8 cellular contexts compared by ENCODE assay signal in the genomic region with DNA sequence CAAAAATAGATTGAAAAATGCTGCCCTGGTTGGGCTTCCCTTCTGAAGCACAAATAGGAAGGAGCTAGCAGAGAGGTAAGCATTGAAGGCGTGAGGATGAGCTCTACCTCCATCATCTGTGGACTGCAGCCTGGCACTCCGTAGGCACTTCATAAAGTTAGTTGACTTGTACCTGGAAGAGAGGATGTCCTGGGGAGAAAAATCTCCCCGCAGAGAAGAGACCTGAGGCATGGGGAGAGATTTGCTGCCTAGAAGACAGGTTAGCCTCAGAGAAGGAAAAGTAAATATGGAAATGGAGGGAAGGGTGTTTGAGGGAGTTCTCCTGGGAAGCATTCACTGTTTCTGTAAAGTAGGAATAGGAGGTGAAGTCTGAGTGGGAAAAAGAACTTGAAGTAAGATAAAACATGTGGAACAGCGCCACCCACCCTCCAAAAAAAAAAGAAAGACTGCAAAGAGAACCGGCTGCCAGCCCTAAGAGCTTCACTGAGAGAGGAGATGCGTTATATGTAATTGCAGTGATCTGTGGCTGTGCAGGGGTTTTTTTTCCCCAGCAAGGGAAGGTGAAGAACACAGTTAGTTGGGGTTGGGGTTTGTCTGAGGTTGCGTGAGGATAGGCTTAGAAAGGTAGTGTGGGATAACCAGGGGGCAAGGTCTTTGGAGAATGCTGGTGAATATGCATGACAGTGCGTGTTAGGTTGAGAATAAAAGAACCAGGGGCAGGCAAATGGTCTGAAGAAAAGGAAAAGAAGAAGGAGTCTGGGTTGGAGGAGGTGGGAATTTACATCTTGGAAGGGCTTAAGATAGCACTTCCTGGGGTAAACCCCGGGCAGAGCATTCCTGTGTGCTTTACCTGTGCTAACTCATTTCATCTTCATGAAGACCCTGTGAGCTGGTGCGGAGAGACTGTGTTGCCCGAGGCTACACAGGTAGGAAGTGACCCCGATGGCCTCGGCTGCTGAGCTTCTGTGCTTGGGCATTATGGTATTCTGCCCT. TPM values are rescaled to one million over a fixed set of nuclear protein-coding genes. Genes with fewer than 3 reads are reported as not detected.
A peak's percentile ranks its signal among the peaks of the same experiment; 100 is the strongest.
DNase-seq lines count a peak whose midpoint lies in the region; ATAC-seq and TF ChIP-seq lines count a peak whose summit lies in the region.

No MANE protein-coding gene starts in this region.

- ATAC-seq in activated T-cell treated with anti-CD3 and anti-CD28 coated beads, Interleukin-2, amount 50 U/mL, for 72 hours (replicated peaks in 1 of 2) = no peak
- ATAC-seq in WTC11 (peak; percentile 82), thoracic aorta (ENCODE audit: insufficient number of reproducible peaks, low FRiP score, low read depth) (no peak)

- no peak for DNase-seq in activated T-cell treated with anti-CD3 and anti-CD28 coated beads, Interleukin-2, amount 50 U/mL, for 72 hours
- DNase-seq in activated T-cell treated with anti-CD3 and anti-CD28 coated beads for 4 hours (no peak), WTC11 (ENCODE audit: low spot score) (peak; percentile 36), thoracic aorta (ENCODE audit: low spot score) (no peak), NCI-H2171 (lab: John Stamatoyannopoulos, UW) (no peak), middle frontal gyrus (ENCODE audit: extremely low spot score, low spot score) (no peak)
- no peak for DNase-seq in NK-92 treated with Interleukin-12 subunit alpha and Interleukin-12 subunit beta, amount 100 ng/mL, for 24 hours (lab: John Stamatoyannopoulos, UW)

- peaks cover 88% of the 10 kb centered on the region for H3K4me1 Mint-ChIP-seq in activated T-cell treated with anti-CD3 and anti-CD28 coated beads, Interleukin-2, amount 50 U/mL, for 72 hours (ENCODE audit: low read depth)
- H3K4me1 Mint-ChIP-seq in WTC11 = peaks cover 90% of the 10 kb centered on the region

- peak overlapping the region; percentile 22 for H3K27ac Mint-ChIP-seq in activated T-cell treated with anti-CD3 and anti-CD28 coated beads, Interleukin-2, amount 50 U/mL, for 72 hours
- peak overlapping the region; percentile 93 for H3K27ac Mint-ChIP-seq in WTC11

- H3K27me3 ChIP-seq in thoracic aorta (replicated peaks; ENCODE audit: insufficient read depth) = no peaks in the 10 kb centered on the region

- H3K27ac ChIP-seq in thoracic aorta = no peak overlapping the region

- POLR2A ChIA-PET in WTC11 (lab: Charles Lee) = interaction anchor here (0.5 to 3.0 kb wide), 6 partner anchors 14 to 450 kb away, joined by 3 to 22 read pairs (median 6); a partner anchor contains a TSS

- no peaks in the 10 kb centered on the region for H3K36me3 ChIP-seq in thoracic aorta

- H3K27me3 Mint-ChIP-seq in activated T-cell treated with anti-CD3 and anti-CD28 coated beads, Interleukin-2, amount 50 U/mL, for 72 hours (ENCODE audit: low read depth) = no peaks in the 10 kb centered on the region
- H3K27me3 Mint-ChIP-seq in WTC11 (ENCODE audit: low read depth) = no peaks in the 10 kb centered on the region

- H3K4me3 Mint-ChIP-seq in activated T-cell treated with anti-CD3 and anti-CD28 coated beads, Interleukin-2, amount 50 U/mL, for 72 hours = no peak overlapping the region
- H3K4me3 Mint-ChIP-seq in WTC11 = peak overlapping the region; percentile 57

- H3K9me3 ChIP-seq in thoracic aorta = no peaks in the 10 kb centered on the region

- H3K36me3 Mint-ChIP-seq in activated T-cell treated with anti-CD3 and anti-CD28 coated beads, Interleukin-2, amount 50 U/mL, for 72 hours (ENCODE audit: insufficient read depth in 2 of 2) = peaks cover 0 to 3% of the 10 kb centered on the region in 2 donors
- no peaks in the 10 kb centered on the region for H3K36me3 Mint-ChIP-seq in WTC11

- TF ChIP-seq CTCF in WTC11 (IDR thresholded peaks at IDR 0.05) = no peak
- TF ChIP-seq CTCF in thoracic aorta (IDR thresholded peaks at IDR 0.05) = peak; percentile 18

- H3K4me3 ChIP-seq in iPS-11a (ENCODE audit: low read depth, low read length) (peak overlapping the region; percentile 22), thoracic aorta (no peak overlapping the region)

- CTCF ChIA-PET in WTC11 (lab: Charles Lee) = interaction anchor here (0.5 to 3.4 kb wide), 22 partner anchors 9 to 651 kb away, joined by 3 to 40 read pairs (median 4); a partner anchor contains a TSS

- peaks cover 25 to 74% of the 10 kb centered on the region in 2 donors for H3K4me1 ChIP-seq in thoracic aorta (ENCODE audit: control insufficient read depth in 1 of 2, low read depth in 2 of 2)

- no peaks in the 10 kb centered on the region for H3K9me3 Mint-ChIP-seq in activated T-cell treated with anti-CD3 and anti-CD28 coated beads, Interleukin-2, amount 50 U/mL, for 72 hours
- H3K9me3 Mint-ChIP-seq in WTC11 = no peaks in the 10 kb centered on the region

TF ChIP-seq in WTC11, 78 proteins besides CTCF, POLR2A, EP300 and RAD21:
- TF ChIP-seq, protein P1, sequence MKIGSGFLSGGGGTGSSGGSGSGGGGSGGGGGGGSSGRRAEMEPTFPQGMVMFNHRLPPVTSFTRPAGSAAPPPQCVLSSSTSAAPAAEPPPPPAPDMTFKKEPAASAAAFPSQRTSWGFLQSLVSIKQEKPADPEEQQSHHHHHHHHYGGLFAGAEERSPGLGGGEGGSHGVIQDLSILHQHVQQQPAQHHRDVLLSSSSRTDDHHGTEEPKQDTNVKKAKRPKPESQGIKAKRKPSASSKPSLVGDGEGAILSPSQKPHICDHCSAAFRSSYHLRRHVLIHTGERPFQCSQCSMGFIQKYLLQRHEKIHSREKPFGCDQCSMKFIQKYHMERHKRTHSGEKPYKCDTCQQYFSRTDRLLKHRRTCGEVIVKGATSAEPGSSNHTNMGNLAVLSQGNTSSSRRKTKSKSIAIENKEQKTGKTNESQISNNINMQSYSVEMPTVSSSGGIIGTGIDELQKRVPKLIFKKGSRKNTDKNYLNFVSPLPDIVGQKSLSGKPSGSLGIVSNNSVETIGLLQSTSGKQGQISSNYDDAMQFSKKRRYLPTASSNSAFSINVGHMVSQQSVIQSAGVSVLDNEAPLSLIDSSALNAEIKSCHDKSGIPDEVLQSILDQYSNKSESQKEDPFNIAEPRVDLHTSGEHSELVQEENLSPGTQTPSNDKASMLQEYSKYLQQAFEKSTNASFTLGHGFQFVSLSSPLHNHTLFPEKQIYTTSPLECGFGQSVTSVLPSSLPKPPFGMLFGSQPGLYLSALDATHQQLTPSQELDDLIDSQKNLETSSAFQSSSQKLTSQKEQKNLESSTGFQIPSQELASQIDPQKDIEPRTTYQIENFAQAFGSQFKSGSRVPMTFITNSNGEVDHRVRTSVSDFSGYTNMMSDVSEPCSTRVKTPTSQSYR (CRISPR knock-in tag; IDR thresholded peaks at IDR 0.05) = no peak
- 0 out of 2 replicates have a peak, but pooled peaks have one; percentile 14 for TF ChIP-seq TEAD1 (CRISPR knock-in tag; IDR thresholded peaks at IDR 0.05)
- TF ChIP-seq, protein P2, sequence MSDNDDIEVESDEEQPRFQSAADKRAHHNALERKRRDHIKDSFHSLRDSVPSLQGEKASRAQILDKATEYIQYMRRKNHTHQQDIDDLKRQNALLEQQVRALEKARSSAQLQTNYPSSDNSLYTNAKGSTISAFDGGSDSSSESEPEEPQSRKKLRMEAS (CRISPR knock-in tag; IDR thresholded peaks at IDR 0.05) = peak; percentile 55; the same call in 1 of the 2 replicates
- TF ChIP-seq ZNF317 (CRISPR knock-in tag; IDR thresholded peaks at IDR 0.05; ENCODE audit: borderline replicate concordance, low read depth) = no peak
- TF ChIP-seq NFE2L1 (CRISPR knock-in tag; IDR thresholded peaks at IDR 0.05) = peak; percentile 68; the same call in 1 of the 2 replicates
- no peak for TF ChIP-seq HMGA2 (CRISPR knock-in tag; IDR thresholded peaks at IDR 0.05)
- TF ChIP-seq, protein P3, sequence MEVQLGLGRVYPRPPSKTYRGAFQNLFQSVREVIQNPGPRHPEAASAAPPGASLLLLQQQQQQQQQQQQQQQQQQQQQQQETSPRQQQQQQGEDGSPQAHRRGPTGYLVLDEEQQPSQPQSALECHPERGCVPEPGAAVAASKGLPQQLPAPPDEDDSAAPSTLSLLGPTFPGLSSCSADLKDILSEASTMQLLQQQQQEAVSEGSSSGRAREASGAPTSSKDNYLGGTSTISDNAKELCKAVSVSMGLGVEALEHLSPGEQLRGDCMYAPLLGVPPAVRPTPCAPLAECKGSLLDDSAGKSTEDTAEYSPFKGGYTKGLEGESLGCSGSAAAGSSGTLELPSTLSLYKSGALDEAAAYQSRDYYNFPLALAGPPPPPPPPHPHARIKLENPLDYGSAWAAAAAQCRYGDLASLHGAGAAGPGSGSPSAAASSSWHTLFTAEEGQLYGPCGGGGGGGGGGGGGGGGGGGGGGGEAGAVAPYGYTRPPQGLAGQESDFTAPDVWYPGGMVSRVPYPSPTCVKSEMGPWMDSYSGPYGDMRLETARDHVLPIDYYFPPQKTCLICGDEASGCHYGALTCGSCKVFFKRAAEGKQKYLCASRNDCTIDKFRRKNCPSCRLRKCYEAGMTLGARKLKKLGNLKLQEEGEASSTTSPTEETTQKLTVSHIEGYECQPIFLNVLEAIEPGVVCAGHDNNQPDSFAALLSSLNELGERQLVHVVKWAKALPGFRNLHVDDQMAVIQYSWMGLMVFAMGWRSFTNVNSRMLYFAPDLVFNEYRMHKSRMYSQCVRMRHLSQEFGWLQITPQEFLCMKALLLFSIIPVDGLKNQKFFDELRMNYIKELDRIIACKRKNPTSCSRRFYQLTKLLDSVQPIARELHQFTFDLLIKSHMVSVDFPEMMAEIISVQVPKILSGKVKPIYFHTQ (CRISPR knock-in tag; IDR thresholded peaks at IDR 0.05) = no peak
- TF ChIP-seq ZNF416 (CRISPR knock-in tag; IDR thresholded peaks at IDR 0.05) = no peak
TF ChIP-seq in WTC11: peak in this region for 3.

RNA-seq across cellular contexts. Expression of a gene that starts 16.0 kb away (rescaled TPM):
- 10 to 100 TPM; 62.5 to 65.3 TPM for total RNA-seq in activated T-cell treated with anti-CD3 and anti-CD28 coated beads, Interleukin-2, amount 50 U/mL, for 72 hours
- total RNA-seq in WTC11 (2021) (49.7 to 51.1 TPM (median 50.4 TPM) in 3 replicates), thoracic aorta (10 to 100 TPM; 58.5 to 98.0 TPM)
